Comparison of ENCODE assay signal across 1 cellular context in genomic region chr11:207213-208176, GRCh38.
TF ChIP-seq lines count a peak whose summit lies in the region.

BET1L (minus strand) TSS chr11:207399; CDS start chr11:207321, 78 bp downstream.
RIC8A (plus strand) TSS chr11:207708; CDS start chr11:208855, 1,147 bp downstream.

TF ChIP-seq in HepG2, 621 proteins besides CTCF, POLR2A, EP300 and RAD21 (continued from another document and continues in another):
- TF ChIP-seq ZSCAN5A (CRISPR knock-in tag; IDR thresholded peaks at IDR 0.05; ENCODE audit: borderline replicate concordance) (0 out of 2 replicates have a peak, but pooled peaks have one; percentile 46), ZNF276 (CRISPR knock-in tag; IDR thresholded peaks at IDR 0.05; ENCODE audit: low read depth) (0 out of 2 replicates have a peak, but pooled peaks have one; percentile 71), ZBTB20 (CRISPR knock-in tag; IDR thresholded peaks at IDR 0.05; ENCODE audit: borderline replicate concordance, low read depth) (no peak), TEAD3 (CRISPR knock-in tag; optimal IDR thresholded peaks at IDR 0.05; ENCODE audit: borderline replicate concordance) (no peak), HNF4G (IDR thresholded peaks at IDR 0.05; ENCODE audit: borderline replicate concordance, low read depth, low read length) (no peak), HNF4G (CRISPR knock-in tag; IDR thresholded peaks at IDR 0.05; ENCODE audit: borderline replicate concordance, low read depth) (no peak), ZNF296 (CRISPR knock-in tag; conservative IDR thresholded peaks at IDR 0.05) (0 out of 2 replicates have a peak, but pooled peaks have one; percentile 87), ZNF790 (CRISPR knock-in tag; IDR thresholded peaks at IDR 0.05; ENCODE audit: borderline replicate concordance) (no peak), AHDC1 (CRISPR knock-in tag; IDR thresholded peaks at IDR 0.05; ENCODE audit: borderline replicate concordance) (no peak), ZNF513 (CRISPR knock-in tag; conservative IDR thresholded peaks at IDR 0.05) (no peak), ZNF800 (CRISPR knock-in tag; IDR thresholded peaks at IDR 0.05) (no peak), RFXAP (CRISPR knock-in tag; IDR thresholded peaks at IDR 0.05; ENCODE audit: borderline replicate concordance) (peak; percentile 57; the same call in 1 of the 2 replicates), ZNF691 (CRISPR knock-in tag; IDR thresholded peaks at IDR 0.05; ENCODE audit: borderline replicate concordance, low read depth) (peak; percentile 76), ZBTB44 (CRISPR knock-in tag; IDR thresholded peaks at IDR 0.05) (no peak), FOXA3 (CRISPR knock-in tag; IDR thresholded peaks at IDR 0.05) (no peak; the same call in 1 of the 2 replicates), NFE2 (CRISPR knock-in tag; IDR thresholded peaks at IDR 0.05) (no peak), NR2C2 (CRISPR knock-in tag; IDR thresholded peaks at IDR 0.05; ENCODE audit: borderline replicate concordance) (peak; percentile 72), TRIM24 (CRISPR knock-in tag; IDR thresholded peaks at IDR 0.05) (no peak), ZBTB4 (CRISPR knock-in tag; IDR thresholded peaks at IDR 0.05; ENCODE audit: borderline replicate concordance) (no peak), ZNF792 (CRISPR knock-in tag; IDR thresholded peaks at IDR 0.05) (no peak; the same call in 1 of the 2 replicates), ZNF878 (CRISPR knock-in tag; IDR thresholded peaks at IDR 0.05) (no peak), ZBTB33 (CRISPR knock-in tag; IDR thresholded peaks at IDR 0.05) (no peak), MTERF4 (CRISPR knock-in tag; IDR thresholded peaks at IDR 0.05) (no peak), ISX (CRISPR knock-in tag; conservative IDR thresholded peaks at IDR 0.05) (0 out of 2 replicates have a peak, but pooled peaks have one; percentile 51), POLR2G (IDR thresholded peaks at IDR 0.05; ENCODE audit: low read depth, low read length) (peak; percentile 93), CHCHD3 (CRISPR knock-in tag; IDR thresholded peaks at IDR 0.05) (no peak; the same call in 1 of the 2 replicates), ZNF615 (CRISPR knock-in tag; IDR thresholded peaks at IDR 0.05; ENCODE audit: borderline replicate concordance) (no peak), PAWR (CRISPR knock-in tag; IDR thresholded peaks at IDR 0.05; ENCODE audit: borderline replicate concordance) (no peak), SOX6 (IDR thresholded peaks at IDR 0.05) (no peak), SOX6 (CRISPR knock-in tag; IDR thresholded peaks at IDR 0.05) (peak; percentile 27; the same call in 1 of the 2 replicates), ZNF607 (CRISPR knock-in tag; IDR thresholded peaks at IDR 0.05; ENCODE audit: borderline replicate concordance) (peak; percentile 96), JUNB (CRISPR knock-in tag; IDR thresholded peaks at IDR 0.05; ENCODE audit: borderline replicate concordance) (no peak), SMARCC2 (IDR thresholded peaks at IDR 0.05) (no peak), PHF21A (CRISPR knock-in tag; IDR thresholded peaks at IDR 0.05) (peak; percentile 43; the same call in 1 of the 2 replicates), ZNF430 (CRISPR knock-in tag; IDR thresholded peaks at IDR 0.05) (no peak; the same call in none of the 2 replicates), ZNF431 (CRISPR knock-in tag; IDR thresholded peaks at IDR 0.05; ENCODE audit: borderline replicate concordance, low read depth) (no peak; the same call in 1 of the 2 replicates)
